ENCODE assay signal across 8 cellular contexts in genomic region chr5:55993628-55994501, GRCh38. TPM values are rescaled to one million over a fixed set of nuclear protein-coding genes. Genes with fewer than 3 reads are reported as not detected.
A peak's percentile ranks its signal among the peaks of the same experiment; 100 is the strongest.
DNase-seq lines count a peak whose midpoint lies in the region; ATAC-seq and TF ChIP-seq lines count a peak whose summit lies in the region.

No MANE protein-coding gene starts in this region.

- H3K4me3 ChIP-seq in heart left ventricle (peak overlapping the region; percentile 55 to 95 (median 82)), subcutaneous abdominal adipose tissue (ENCODE audit: low read depth in 1 of 5, low read length in 5 of 5) (peak overlapping the region; percentile 74 to 95 (median 90))

- TF ChIP-seq CTCF in heart left ventricle (IDR thresholded peaks at IDR 0.05) = no peak

- intact Hi-C loops in heart left ventricle (cut with DNase I) (loop anchor here in 6 of 10 donors (2.0 to 10.0 kb wide), 7 partner anchors 57 to 1181 kb away; partner anchors contain the start of gene GPBP1 (in 1 of the 6)), Right ventricle myocardium inferior (cut with DNase I) (loop anchor here (2.0 to 10.0 kb wide), 4 partner anchors 49 to 282 kb away; partner anchors contain the start of gene SLC38A9), left colon (cut with DNase I, micrococcal nuclease) (no loop called here)

- no peak for ATAC-seq in heart left ventricle
- no peak for ATAC-seq in Right ventricle myocardium inferior
- no peak for ATAC-seq in left colon

- H3K36me3 ChIP-seq in heart left ventricle = no peaks in the 10 kb centered on the region
- H3K36me3 ChIP-seq in subcutaneous abdominal adipose tissue (ENCODE audit: control insufficient read depth in 5 of 5, insufficient read depth in 5 of 5, low read length in 5 of 5) = no peaks in the 10 kb centered on the region

- 0 to 1% (median 0%) methylated on average over 15 of the region's 15 CpGs for WGBS in heart left ventricle, 4 donors
- 1% methylated on average over 15 of the region's 15 CpGs for WGBS in adipose tissue, 3 donors

- H3K27me3 ChIP-seq in heart left ventricle (no peaks in the 10 kb centered on the region), subcutaneous abdominal adipose tissue (ENCODE audit: control insufficient read depth in 5 of 5, insufficient read depth in 4 of 5, low read length in 5 of 5) (no peaks in the 10 kb centered on the region)

- TF ChIP-seq POLR2A in heart left ventricle (IDR thresholded peaks at IDR 0.05) = no peak

- H3K9ac ChIP-seq in subcutaneous abdominal adipose tissue (ENCODE audit: low read length in 5 of 5) = peak overlapping the region; percentile 85 to 98 (median 97)

- no peak for DNase-seq in heart left ventricle
- DNase-seq in Right ventricle myocardium inferior (ENCODE audit: missing footprints) = no peak
- peak; percentile 20 for DNase-seq in iris pigment epithelial cell (ENCODE audit: low read depth)
- no peak for DNase-seq in Kasumi-1 (lab: John Stamatoyannopoulos, UW)
- no peak for DNase-seq in left colon
- no peak for DNase-seq in Ammon's horn (ENCODE audit: low spot score)

- H3K4me1 ChIP-seq in heart left ventricle = peaks cover 3 to 55% (median 35%) of the 10 kb centered on the region in 12 donors
- peaks cover 4 to 45% (median 37%) of the 10 kb centered on the region in 5 donors for H3K4me1 ChIP-seq in subcutaneous abdominal adipose tissue (ENCODE audit: control insufficient read depth in 5 of 5, insufficient read depth in 5 of 5, low read length in 5 of 5)

- H3K9me3 ChIP-seq in heart left ventricle (peaks cover 0 to 5% (median 0%) of the 10 kb centered on the region in 12 donors), subcutaneous abdominal adipose tissue (ENCODE audit: control insufficient read depth in 5 of 5, low read length in 5 of 5) (no peaks in the 10 kb centered on the region)

- H3K27ac ChIP-seq in heart left ventricle (peak overlapping the region; percentile 98 to 100 (median 99)), adipose tissue (ENCODE audit: low read depth, low read length) (peak overlapping the region; percentile 36), subcutaneous abdominal adipose tissue (ENCODE audit: low read depth, low read length) (peak overlapping the region; percentile 99)

RNA-seq across cellular contexts. Expression of gene IL6ST, which starts 0.9 kb away (rescaled TPM):
- total RNA-seq in heart left ventricle (100 to 1,000 TPM; 106 to 239 (median 160) TPM), Right ventricle myocardium inferior (145 TPM), left colon (100 to 1,000 TPM in 1 of 2 donors, 10 to 100 TPM in 1; 73.6 to 114 TPM)
- polyA plus RNA-seq in heart left ventricle (10 to 100 TPM; 24.6 to 52.4 TPM), adipose tissue (10 to 100 TPM; 17.6 to 75.5 (median 61.9) TPM)

Comparison
In these comparisons a context has a peak if more than half of its experiments do, and no peak if none do; other contexts are left out.
1. H3K27ac ChIP-seq: peak in every context shown above with its lines; median percentile 99 in heart left ventricle; 99 in subcutaneous abdominal adipose tissue; 36 in adipose tissue.
2. intact Hi-C loops: an anchor here in heart left ventricle (2.0 to 10.0 kb wide) and Right ventricle myocardium inferior (2.0 to 10.0 kb wide); none called in left colon.